ENCODE assay signal across 32 cellular contexts in the genomic region with DNA sequence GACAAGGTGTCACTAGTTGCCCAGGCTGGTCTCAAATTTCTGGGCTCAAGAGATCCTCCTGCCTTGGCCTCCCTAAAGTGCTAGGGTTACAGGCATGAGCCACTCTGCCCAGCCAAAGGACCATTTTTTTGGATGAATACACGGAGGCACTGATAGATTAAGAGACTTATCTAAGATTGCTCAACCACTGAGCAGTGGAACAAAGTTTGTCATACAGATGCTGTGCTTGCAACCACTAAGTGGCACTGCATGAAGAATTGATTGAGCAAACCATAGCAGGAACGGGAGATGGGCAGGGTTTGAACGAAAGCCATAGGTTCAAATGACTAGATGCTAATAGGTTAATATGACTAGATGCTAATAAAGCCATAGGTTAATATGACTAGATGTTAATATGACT.
"Had no signal": no experiment of that assay in that cellular context is flagged by ENCODE, and none has a peak within 500 bp of the region (broad histone marks: within the 10 kb centered on the region; RNA-seq: fewer than 3 reads in every experiment).

No MANE protein-coding gene starts in this region.

- H3K4me3 ChIP-seq: body of pancreas, cardiac muscle cell, colonic mucosa, gastroesophageal sphincter, hepatocyte, pancreas, prostate gland, sigmoid colon, smooth muscle cell, stomach, suprapubic skin, tibial artery, upper lobe of right lung had no signal

- H3K36me3 ChIP-seq: cardiac muscle cell, colonic mucosa, gastroesophageal sphincter, pancreas, prostate gland, sigmoid colon, stomach, suprapubic skin, tibial artery, upper lobe of right lung had no signal

- H3K9me3 ChIP-seq: colonic mucosa, pancreas, prostate gland, sigmoid colon, stomach, upper lobe of right lung had no signal

- DNase-seq: activated CD4-positive, alpha-beta T cell treated with anti-CD3 and anti-CD28 coated beads for 4 hours; activated CD4-positive, alpha-beta T cell treated with anti-CD3 and anti-CD28 coated beads, Interleukin-2, amount 50 U/mL, for 4 hours; activated CD8-positive, alpha-beta memory T cell treated with anti-CD3 and anti-CD28 coated beads for 24 hours; activated effector memory CD4-positive, alpha-beta T cell treated with Interleukin-2 at 50 U/mL for 16 hours; activated naive CD4-positive, alpha-beta T cell treated with Interleukin-2 at 50 U/mL for 16 hours; aorta; body of pancreas; cerebellar nuclear complex; colonic mucosa; effector CD8-positive, alpha-beta T cell; islet precursor cell; left cardiac atrium; midbrain; naive thymus-derived CD8-positive, alpha-beta T cell; nucleus accumbens; pancreas; retina; sigmoid colon; stimulated activated CD4-positive, alpha-beta T cell treated with anti-CD3 and anti-CD28 coated beads, Interleukin-1b, Interleukin-23, amount 100 ng/mL, for 48 hours; stimulated activated CD4-positive, alpha-beta T cell treated with anti-CD3 and anti-CD28 coated beads, Interleukin-4, amount 100 ng/mL, for 4 hours; stimulated activated CD8-positive, alpha-beta memory T cell treated with anti-CD3 and anti-CD28 coated beads, Interleukin-4, amount 100 ng/mL, for 48 hours; stimulated activated naive B cell treated with anti-CD40 and anti-IgM and Interleukin-4, amounts not matched to agents 10 μg/mL and 1 μg/mL and 100 μg/mL, for 72 hours; stomach; tibial artery; upper lobe of right lung had no signal

- H3K27ac ChIP-seq: body of pancreas, cardiac muscle cell, colonic mucosa, gastroesophageal sphincter, hepatocyte, pancreas, prostate gland, sigmoid colon, stomach, suprapubic skin, tibial artery, upper lobe of right lung, VCaP had no signal

- H3K27me3 ChIP-seq: body of pancreas, cardiac muscle cell, colonic mucosa, gastroesophageal sphincter, hepatocyte, pancreas, sigmoid colon, stomach, suprapubic skin, tibial artery, upper lobe of right lung had no signal

- H3K4me1 ChIP-seq: body of pancreas, colonic mucosa, gastroesophageal sphincter, pancreas, prostate gland, sigmoid colon, stomach, suprapubic skin, tibial artery, upper lobe of right lung had no signal
